Comparison of ENCODE assay signal across 10 cellular contexts in genomic region chr3:119147494-119147893, GRCh38. TPM values are rescaled to one million over a fixed set of nuclear protein-coding genes. Genes with fewer than 3 reads are reported as not detected.
"Had no signal": no experiment of that assay in that cellular context is flagged by ENCODE, and none has a peak within 500 bp of the region (broad histone marks: within the 10 kb centered on the region; RNA-seq: fewer than 3 reads in every experiment).

No MANE protein-coding gene starts in this region.

- H3K4me2 ChIP-seq: GM23338, KMS-11 had no signal

- DNase-seq: H9, HCEC 1CT, KBM-7 had no signal

- H2AFZ ChIP-seq: GM23338 had no signal

- H3K9ac ChIP-seq: KMS-11 had no signal

- H3K27ac ChIP-seq: HL-60, KMS-11 had no signal

- H3K4me3 ChIP-seq: GM23338 had no signal

- FAIRE-seq: H1, H54 had no signal

- ATAC-seq: GM23338 had no signal

RNA-seq across cellular contexts. Expression of gene TEX55, which starts 1.5 kb away (rescaled TPM):
- total RNA-seq: H1, H9, HT1080 had no signal
- polyA plus RNA-seq: GM23338, H1, IgD-negative memory B cell had no signal

RNA-seq across cellular contexts. Expression of gene UPK1B, which starts 25.9 kb away (rescaled TPM):
- total RNA-seq: HT1080 had no signal
- polyA plus RNA-seq: IgD-negative memory B cell had no signal
